Comparison of ENCODE assay signal across 1 cellular context in genomic region chr9:123407537-123407828, GRCh38.
TF ChIP-seq lines count a peak whose summit lies in the region.

No MANE protein-coding gene starts in this region.

TF ChIP-seq in H1, 55 proteins besides CTCF, POLR2A, EP300 and RAD21:
- TF ChIP-seq CHD1 (IDR thresholded peaks at IDR 0.05; ENCODE audit: low read depth, low read length) (no peak), SIRT6 (IDR thresholded peaks at IDR 0.05; ENCODE audit: low read length) (no peak), KDM5A (IDR thresholded peaks at IDR 0.05; ENCODE audit: low read length) (no peak), CBX8 (IDR thresholded peaks at IDR 0.05; ENCODE audit: borderline replicate concordance, low read depth, low read length) (no peak), CBX5 (IDR thresholded peaks at IDR 0.05; ENCODE audit: low read depth, low read length) (no peak), CHD2 (IDR thresholded peaks at IDR 0.05; ENCODE audit: low read length) (no peak), TAF1 (IDR thresholded peaks at IDR 0.05; ENCODE audit: low read depth, low read length) (no peak), HDAC6 (IDR thresholded peaks at IDR 0.05; ENCODE audit: low read depth, low read length) (no peak), FOSL1 (IDR thresholded peaks at IDR 0.05; ENCODE audit: insufficient read depth, low read depth, low read length) (no peak), RXRA (IDR thresholded peaks at IDR 0.05; ENCODE audit: insufficient read depth, low read depth, low read length) (no peak), GABPA (IDR thresholded peaks at IDR 0.05; ENCODE audit: borderline replicate concordance, insufficient read depth, low read length) (no peak), SP4 (IDR thresholded peaks at IDR 0.05; ENCODE audit: low read length) (no peak), HDAC2 (IDR thresholded peaks at IDR 0.05; ENCODE audit: borderline replicate concordance in 1 of 2, low read depth in 2 of 2, low read length in 2 of 2) (no peak), TEAD4 (IDR thresholded peaks at IDR 0.05; ENCODE audit: low read depth, low read length) (no peak), ZNF274 (IDR thresholded peaks at IDR 0.05; ENCODE audit: borderline replicate concordance, extremely low read depth, low read length) (no peak)
